ENCODE assay signal across 19 cellular contexts in genomic region chr11:113681282-113681681, GRCh38. TPM values are rescaled to one million over a fixed set of nuclear protein-coding genes. Genes with fewer than 3 reads are reported as not detected.
"Had no signal": no experiment of that assay in that cellular context is flagged by ENCODE, and none has a peak within 500 bp of the region (broad histone marks: within the 10 kb centered on the region; RNA-seq: fewer than 3 reads in every experiment).

No MANE protein-coding gene starts in this region.

- H3K27ac Mint-ChIP-seq: activated CD4-positive, alpha-beta memory T cell treated with anti-CD3 and anti-CD28 coated beads for 36 hours; activated CD4-positive, alpha-beta T cell treated with anti-CD3 and anti-CD28 coated beads, Interleukin-2, amount 10 ng/mL, durations not matched to agents 7 days and 5 days; activated naive CD4-positive, alpha-beta T cell treated with anti-CD3 and anti-CD28 coated beads, Interleukin-2, amount 10 ng/mL, durations not matched to agents 7 days and 5 days; activated naive CD8-positive, alpha-beta T cell treated with anti-CD3 and anti-CD28 coated beads for 36 hours; activated T-helper 17 cell treated with anti-CD3 and anti-CD28 coated beads, Interleukin-2, amount 50 U/mL, for 72 hours; IgD-negative memory B cell; T-helper 17 cell had no signal

- FAIRE-seq: TTC549 had no signal

- H3K4me3 ChIP-seq: cardiac muscle cell had no signal

- H3K4me1 Mint-ChIP-seq: activated naive CD4-positive, alpha-beta T cell treated with anti-CD3 and anti-CD28 coated beads, Interleukin-2, amount 10 ng/mL, durations not matched to agents 7 days and 5 days; activated naive CD8-positive, alpha-beta T cell treated with anti-CD3 and anti-CD28 coated beads for 36 hours; T-helper 17 cell had no signal

- H3K9me3 Mint-ChIP-seq: activated CD4-positive, alpha-beta memory T cell treated with anti-CD3 and anti-CD28 coated beads for 36 hours; activated CD4-positive, alpha-beta T cell treated with anti-CD3 and anti-CD28 coated beads, Interleukin-2, amount 10 ng/mL, durations not matched to agents 7 days and 5 days; activated naive CD4-positive, alpha-beta T cell treated with anti-CD3 and anti-CD28 coated beads, Interleukin-2, amount 10 ng/mL, durations not matched to agents 7 days and 5 days; activated naive CD8-positive, alpha-beta T cell treated with anti-CD3 and anti-CD28 coated beads for 36 hours; activated T-helper 17 cell treated with anti-CD3 and anti-CD28 coated beads, Interleukin-2, amount 50 U/mL, for 72 hours; IgD-negative memory B cell had no signal

- H3K36me3 Mint-ChIP-seq: activated CD4-positive, alpha-beta memory T cell treated with anti-CD3 and anti-CD28 coated beads for 36 hours; activated naive CD4-positive, alpha-beta T cell treated with anti-CD3 and anti-CD28 coated beads, Interleukin-2, amount 10 ng/mL, durations not matched to agents 7 days and 5 days; activated naive CD8-positive, alpha-beta T cell treated with anti-CD3 and anti-CD28 coated beads for 36 hours had no signal

- H3K9ac ChIP-seq: KMS-11 had no signal

- H3K4me3 Mint-ChIP-seq: activated CD4-positive, alpha-beta memory T cell treated with anti-CD3 and anti-CD28 coated beads for 36 hours; activated CD4-positive, alpha-beta T cell treated with anti-CD3 and anti-CD28 coated beads, Interleukin-2, amount 10 ng/mL, durations not matched to agents 7 days and 5 days; activated naive CD4-positive, alpha-beta T cell treated with anti-CD3 and anti-CD28 coated beads, Interleukin-2, amount 10 ng/mL, durations not matched to agents 7 days and 5 days; activated naive CD8-positive, alpha-beta T cell treated with anti-CD3 and anti-CD28 coated beads for 36 hours; activated T-helper 17 cell treated with anti-CD3 and anti-CD28 coated beads, Interleukin-2, amount 50 U/mL, for 72 hours; IgD-negative memory B cell; T-helper 17 cell had no signal

- DNase-seq: activated CD4-positive, alpha-beta memory T cell treated with anti-CD3 and anti-CD28 coated beads for 36 hours; activated CD4-positive, alpha-beta T cell treated with anti-CD3 and anti-CD28 coated beads, Interleukin-2, amount 10 ng/mL, durations not matched to agents 7 days and 5 days; activated CD4-positive, CD25-positive, alpha-beta regulatory T cell; activated gamma-delta T cell; activated naive CD4-positive, alpha-beta T cell treated with anti-CD3 and anti-CD28 coated beads, Interleukin-2, amount 10 ng/mL, durations not matched to agents 7 days and 5 days; activated naive CD8-positive, alpha-beta T cell treated with anti-CD3 and anti-CD28 coated beads for 36 hours; activated T-cell treated with anti-CD3 and anti-CD28 coated beads for 4 hours; activated T-cell treated with anti-CD3 and anti-CD28 coated beads, Interleukin-2, amount 50 U/mL, for 48 hours; brain microvascular endothelial cell; NCI-H1694; NCI-H2029; SHP77 treated with DMSO at 0.1 percent for 48 hours; T-helper 17 cell; T-helper 9 cell had no signal

- ATAC-seq: activated T-helper 17 cell treated with anti-CD3 and anti-CD28 coated beads, Interleukin-2, amount 50 U/mL, for 72 hours; T-helper 17 cell had no signal

- H3K27ac ChIP-seq: brain microvascular endothelial cell, cardiac muscle cell, KMS-11 had no signal

- H3K27me3 ChIP-seq: cardiac muscle cell had no signal

- H3K36me3 ChIP-seq: brain microvascular endothelial cell, cardiac muscle cell had no signal

- H3K27me3 Mint-ChIP-seq: activated CD4-positive, alpha-beta memory T cell treated with anti-CD3 and anti-CD28 coated beads for 36 hours; activated CD4-positive, alpha-beta T cell treated with anti-CD3 and anti-CD28 coated beads, Interleukin-2, amount 10 ng/mL, durations not matched to agents 7 days and 5 days; activated naive CD4-positive, alpha-beta T cell treated with anti-CD3 and anti-CD28 coated beads, Interleukin-2, amount 10 ng/mL, durations not matched to agents 7 days and 5 days; activated naive CD8-positive, alpha-beta T cell treated with anti-CD3 and anti-CD28 coated beads for 36 hours had no signal

RNA-seq across cellular contexts. Expression of gene TMPRSS5, which starts 24.8 kb away (rescaled TPM):
- polyA plus RNA-seq: cardiac muscle cell, IgD-negative memory B cell had no signal
